ENCODE assay signal across 21 cellular contexts in genomic region chr4:102849579-102850104, GRCh38. TPM values are rescaled to one million over a fixed set of nuclear protein-coding genes. Genes with fewer than 3 reads are reported as not detected.
DNase-seq lines count a peak whose midpoint lies in the region; ATAC-seq, FAIRE-seq and TF ChIP-seq lines count a peak whose summit lies in the region.
"Had no signal": no experiment of that assay in that cellular context is flagged by ENCODE, and none has a peak within 500 bp of the region (broad histone marks: within the 10 kb centered on the region; RNA-seq: fewer than 3 reads in every experiment).

No MANE protein-coding gene starts in this region.

- H3K27me3 ChIP-seq in HCT116 (ENCODE audit: insufficient read depth, low read length) (no peaks in the 10 kb centered on the region), colonic mucosa (no peaks in the 10 kb centered on the region)
- H3K27me3 ChIP-seq: BLaER1 had no signal

- no peak for TF ChIP-seq POLR2A in GM12892 (IDR thresholded peaks at IDR 0.05; ENCODE audit: low read depth, low read length)
- TF ChIP-seq POLR2A in HCT116 (IDR thresholded peaks at IDR 0.05; ENCODE audit: borderline replicate concordance, extremely low read depth, insufficient read depth, insufficient read length), result no peak

- CTCF ChIA-PET in HCT116 (lab: Charles Lee), result no interaction called here

- no peak overlapping the region for H3K4me2 ChIP-seq in HCT116 (ENCODE audit: low read length)
- H3K4me2 ChIP-seq: BLaER1, GM23338 had no signal

- DNase-seq in GM12892 (ENCODE audit: insufficient read length) (no peak), HCT116 (ENCODE audit: low read depth, low spot score) (no peak), colonic mucosa (no peak), germinal center (ENCODE audit: low spot score) (no peak), NCI-H446 (lab: John Stamatoyannopoulos, UW) (no peak), NCI-H2081 (lab: John Stamatoyannopoulos, UW) (no peak)
- no peak for DNase-seq in activated naive CD8-positive, alpha-beta T cell treated with anti-CD3 and anti-CD28 coated beads for 36 hours
- DNase-seq: 8988T; CD4-positive, alpha-beta memory T cell; DMS153; DMS79; GDM1; HCEC 1CT; HFFc6; IMR-90 had no signal

- H3K27me3 Mint-ChIP-seq in activated naive CD8-positive, alpha-beta T cell treated with anti-CD3 and anti-CD28 coated beads for 36 hours, result no peaks in the 10 kb centered on the region
- H3K27me3 Mint-ChIP-seq: CD4-positive, alpha-beta memory T cell had no signal

- H3K4me1 ChIP-seq in HCT116 (ENCODE audit: control insufficient read depth in 1 of 2, insufficient read depth in 2 of 2, low read length in 2 of 2), result no peaks in the 10 kb centered on the region
- peaks cover 4% of the 10 kb centered on the region for H3K4me1 ChIP-seq in colonic mucosa
- H3K4me1 ChIP-seq: BLaER1 had no signal

- TF ChIP-seq CTCF in HCT116 (IDR thresholded peaks at IDR 0.05 in 2 of 3, conservative IDR thresholded peaks at IDR 0.05 in 1 of 3; ENCODE audit: borderline replicate concordance in 1 of 3, insufficient read depth in 1 of 3, low read depth in 2 of 3, low read length in 2 of 3) (no peak), colonic mucosa (IDR thresholded peaks at IDR 0.05) (no peak)

- peak; percentile 38 for FAIRE-seq in GM12892 (lab: Jason Lieb, UNC)
- FAIRE-seq: H54, HTR-8/SVneo had no signal

- H3K36me3 ChIP-seq in HCT116 (ENCODE audit: control insufficient read depth in 1 of 2, insufficient read depth in 2 of 2, low read length in 2 of 2) (no peaks in the 10 kb centered on the region), colonic mucosa (no peaks in the 10 kb centered on the region)

- no peak overlapping the region for H3K9ac ChIP-seq in HCT116 (ENCODE audit: low read length)
- no peak overlapping the region for H3K9ac ChIP-seq in colonic mucosa (ENCODE audit: low read depth in 2 of 2, low read length in 2 of 2)
- H3K9ac ChIP-seq: BLaER1 had no signal

- BruUV-seq in HCT116 (replicated peaks; lab: Mats Ljungman, UMichigan), result no TSS peak

- H3K79me2 ChIP-seq in HCT116 (ENCODE audit: insufficient read depth, low read length), result peaks cover 28% of the 10 kb centered on the region; the same call in 1 of the 2 replicates

- POLR2A ChIA-PET in HCT116 (lab: Charles Lee), result interaction anchor here (1.4 to 2.0 kb wide), 2 partner anchors 19 to 22 kb away, joined by 3 to 6 read pairs; partner anchors contain the start of gene CISD2

- H3K9me3 ChIP-seq in HCT116 (ENCODE audit: control insufficient read depth in 1 of 2, insufficient read depth in 1 of 2, low read depth in 1 of 2, low read length in 2 of 2) (no peaks in the 10 kb centered on the region), colonic mucosa (no peaks in the 10 kb centered on the region)

- peaks cover 13% of the 10 kb centered on the region for H3K36me3 Mint-ChIP-seq in activated naive CD8-positive, alpha-beta T cell treated with anti-CD3 and anti-CD28 coated beads for 36 hours
- H3K36me3 Mint-ChIP-seq: CD14-positive monocyte; CD4-positive, alpha-beta memory T cell had no signal

- H3K4me3 Mint-ChIP-seq in activated naive CD8-positive, alpha-beta T cell treated with anti-CD3 and anti-CD28 coated beads for 36 hours, result no peak overlapping the region
- H3K4me3 Mint-ChIP-seq: CD14-positive monocyte; CD4-positive, alpha-beta memory T cell; GM23338; HFFc6 had no signal

- H4K20me1 ChIP-seq in HCT116 (ENCODE audit: insufficient read depth), result no peaks in the 10 kb centered on the region
- H4K20me1 ChIP-seq: BLaER1 had no signal

- peak overlapping the region; percentile 32 for H3K27ac Mint-ChIP-seq in activated naive CD8-positive, alpha-beta T cell treated with anti-CD3 and anti-CD28 coated beads for 36 hours
- H3K27ac Mint-ChIP-seq: CD14-positive monocyte; CD4-positive, alpha-beta memory T cell; GM23338; HFFc6 had no signal

- RAD21 ChIA-PET in HCT116 (lab: Charles Lee; ENCODE audit: low non-redundant PET in 1 of 2, low total read pairs in 2 of 2, uncharacterized antibody in 2 of 2, unreplicated experiment in 2 of 2), result no interaction called here

- ATAC-seq in HCT116 (peak; percentile 47; the same call in 1 of the 2 replicates), SK-N-SH treated with all-trans-retinoic acid at 6 μM for 48 hours (no peak)
- ATAC-seq: GM23338 had no signal

- H2AFZ ChIP-seq in HCT116 (ENCODE audit: low read depth, low read length, poor library complexity, severe bottlenecking), result no peak overlapping the region
- H2AFZ ChIP-seq: GM23338 had no signal

- no peak for TF ChIP-seq RAD21 in HCT116 (IDR thresholded peaks at IDR 0.05; ENCODE audit: low read depth)

- no peaks in the 10 kb centered on the region for H3K9me2 ChIP-seq in HCT116 (ENCODE audit: insufficient read depth)

- peaks cover 2% of the 10 kb centered on the region for H3K9me3 Mint-ChIP-seq in activated naive CD8-positive, alpha-beta T cell treated with anti-CD3 and anti-CD28 coated beads for 36 hours
- H3K9me3 Mint-ChIP-seq: CD4-positive, alpha-beta memory T cell; GM23338; HFFc6 had no signal

- peaks cover 9% of the 10 kb centered on the region for H3K4me1 Mint-ChIP-seq in activated naive CD8-positive, alpha-beta T cell treated with anti-CD3 and anti-CD28 coated beads for 36 hours
- H3K4me1 Mint-ChIP-seq: CD14-positive monocyte, GM23338 had no signal

- intact Hi-C loops in HCT116 (cut with micrococcal nuclease), result no loop called here
- intact Hi-C loops in colonic mucosa (cut with DNase I), result no loop called here

- H3K27ac ChIP-seq in HCT116 (ENCODE audit: low read depth, low read length), result no peak overlapping the region
- H3K27ac ChIP-seq in colonic mucosa, result peak overlapping the region; percentile 45
- H3K27ac ChIP-seq: BLaER1 had no signal

- H3K4me3 ChIP-seq in HCT116 (replicated peaks in 1 of 2; ENCODE audit: low read depth in 1 of 2, low read length in 2 of 2), result no peak overlapping the region
- H3K4me3 ChIP-seq in colonic mucosa, result no peak overlapping the region
- H3K4me3 ChIP-seq: BLaER1, GM23338 had no signal

TF ChIP-seq in HCT116, 20 proteins besides CTCF, POLR2A, EP300 and RAD21 (continues in another document):
- no peak for TF ChIP-seq YY1 (IDR thresholded peaks at IDR 0.05; ENCODE audit: extremely low read depth, insufficient replicate concordance, low read depth, low read length)
- TF ChIP-seq JUND (IDR thresholded peaks at IDR 0.05), result no peak

TF ChIP-seq in SK-N-SH treated with all-trans-retinoic acid at 6 μM for 48 hours, 23 proteins besides CTCF, POLR2A, EP300 and RAD21:
- TF ChIP-seq SNAI2 (CRISPR knock-in tag; IDR thresholded peaks at IDR 0.05), result no peak
- no peak for TF ChIP-seq ZFP3 (CRISPR knock-in tag; IDR thresholded peaks at IDR 0.05)
- TF ChIP-seq RARB (CRISPR knock-in tag; IDR thresholded peaks at IDR 0.05), result no peak
- TF ChIP-seq, protein P1, sequence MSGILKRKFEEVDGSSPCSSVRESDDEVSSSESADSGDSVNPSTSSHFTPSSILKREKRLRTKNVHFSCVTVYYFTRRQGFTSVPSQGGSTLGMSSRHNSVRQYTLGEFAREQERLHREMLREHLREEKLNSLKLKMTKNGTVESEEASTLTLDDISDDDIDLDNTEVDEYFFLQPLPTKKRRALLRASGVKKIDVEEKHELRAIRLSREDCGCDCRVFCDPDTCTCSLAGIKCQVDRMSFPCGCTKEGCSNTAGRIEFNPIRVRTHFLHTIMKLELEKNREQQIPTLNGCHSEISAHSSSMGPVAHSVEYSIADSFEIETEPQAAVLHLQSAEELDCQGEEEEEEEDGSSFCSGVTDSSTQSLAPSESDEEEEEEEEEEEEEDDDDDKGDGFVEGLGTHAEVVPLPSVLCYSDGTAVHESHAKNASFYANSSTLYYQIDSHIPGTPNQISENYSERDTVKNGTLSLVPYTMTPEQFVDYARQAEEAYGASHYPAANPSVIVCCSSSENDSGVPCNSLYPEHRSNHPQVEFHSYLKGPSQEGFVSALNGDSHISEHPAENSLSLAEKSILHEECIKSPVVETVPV (CRISPR knock-in tag; IDR thresholded peaks at IDR 0.05), result no peak

RNA-seq across cellular contexts. Expression of gene CISD2, which starts 19.1 kb away (rescaled TPM):
- 36.0 TPM for polyA plus RNA-seq in GM12892 (2012; ENCODE audit: missing spikeins)
- 38.9 TPM for total RNA-seq in HCT116 (2021; ENCODE audit: unreplicated experiment)
- 34.5 and 38.6 TPM in 2 replicates for polyA plus RNA-seq in HCT116 (2012)
- 10 to 100 TPM; 41.5 to 41.8 TPM for total RNA-seq in activated naive CD8-positive, alpha-beta T cell treated with anti-CD3 and anti-CD28 coated beads for 36 hours
- total RNA-seq in colonic mucosa, result 10 to 100 TPM; 30.7 to 41.5 TPM

RNA-seq across cellular contexts. Expression of gene UBE2D3, which starts 22.3 kb away (rescaled TPM):
- 256 TPM for polyA plus RNA-seq in GM12892 (2012; ENCODE audit: missing spikeins)
- total RNA-seq in HCT116 (2021; ENCODE audit: unreplicated experiment), result 302 TPM
- 216 and 273 TPM in 2 replicates for polyA plus RNA-seq in HCT116 (2012)
- total RNA-seq in activated naive CD8-positive, alpha-beta T cell treated with anti-CD3 and anti-CD28 coated beads for 36 hours, result 100 to 1,000 TPM; 477 to 516 TPM
- total RNA-seq in colonic mucosa, result 100 to 1,000 TPM; 290 to 346 TPM
